Comparison of ENCODE assay signal across 35 cellular contexts in genomic region chr3:73031573-73032103, GRCh38.
"Had no signal": no experiment of that assay in that cellular context is flagged by ENCODE, and none has a peak within 500 bp of the region (broad histone marks: within the 10 kb centered on the region; RNA-seq: fewer than 3 reads in every experiment).

No MANE protein-coding gene starts in this region.

- H3K27me3 ChIP-seq: ascending aorta, breast epithelium, cardiac muscle cell, esophagus muscularis mucosa, foreskin keratinocyte, gastrocnemius medialis had no signal

- H3K9me3 ChIP-seq: ascending aorta, breast epithelium, esophagus muscularis mucosa, gastrocnemius medialis had no signal

- FAIRE-seq: colon had no signal

- H3K4me3 ChIP-seq: ascending aorta, breast epithelium, cardiac muscle cell, esophagus muscularis mucosa, gastrocnemius medialis had no signal

- ATAC-seq: activated CD4-positive, alpha-beta T cell treated with anti-CD3 and anti-CD28 coated beads for 36 hours; activated CD4-positive, CD25-positive, alpha-beta regulatory T cell treated with anti-CD3 and anti-CD28 coated beads, Interleukin-2, amount 50 U/mL, for 24 hours; activated naive CD4-positive, alpha-beta T cell treated with anti-CD3 and anti-CD28 coated beads, Interleukin-2, amount 50 U/mL, for 72 hours; activated T-cell treated with anti-CD3 and anti-CD28 coated beads, Interleukin-2, amount 50 U/mL, for 72 hours; effector memory CD8-positive, alpha-beta T cell; foreskin keratinocyte; gastrocnemius medialis; T-helper 17 cell had no signal

- DNase-seq: activated B cell treated with CpG ODN at 0.5 μM for 24 hours; activated CD4-positive, alpha-beta memory T cell treated with anti-CD3 and anti-CD28 coated beads, Interleukin-2, amount 10 ng/mL, durations not matched to agents 7 days and 5 days; activated CD4-positive, alpha-beta T cell treated with anti-CD3 and anti-CD28 coated beads for 36 hours; activated CD4-positive, alpha-beta T cell treated with anti-CD3 and anti-CD28 coated beads, Interleukin-2, amount 10 ng/mL, durations not matched to agents 7 days and 5 days; activated CD4-positive, alpha-beta T cell treated with anti-CD3 and anti-CD28 coated beads, Interleukin-2, amount 50 U/mL, for 4 hours; activated CD8-positive, alpha-beta memory T cell treated with anti-CD3 and anti-CD28 coated beads, Interleukin-2, amount 50 U/mL, for 48 hours; activated gamma-delta T cell; activated naive CD4-positive, alpha-beta T cell; activated naive CD4-positive, alpha-beta T cell treated with anti-CD3 and anti-CD28 coated beads, Interleukin-2, amount 10 ng/mL, durations not matched to agents 7 days and 5 days; activated naive CD8-positive, alpha-beta T cell treated with anti-CD3 and anti-CD28 coated beads, Interleukin-2, amount 10 ng/mL, durations not matched to agents 7 days and 5 days; activated T-cell treated with anti-CD3 and anti-CD28 coated beads for 4 hours; activated T-cell treated with anti-CD3 and anti-CD28 coated beads, Interleukin-2, amount 50 U/mL, for 24 hours; activated T-cell treated with anti-CD3 and anti-CD28 coated beads, Interleukin-2, amount 50 U/mL, for 72 hours; central memory CD4-positive, alpha-beta T cell; cortex of kidney; dermis blood vessel endothelial cell; effector CD4-positive, alpha-beta T cell; effector memory CD8-positive, alpha-beta T cell; erythroblast; foreskin keratinocyte; gastrocnemius medialis; glutamatergic neuron; T-helper 1 cell; T-helper 17 cell; T1000; WERI-Rb-1 had no signal

- H3K9me3 Mint-ChIP-seq: activated B cell treated with CpG ODN at 0.5 μM for 24 hours; activated CD4-positive, alpha-beta memory T cell treated with anti-CD3 and anti-CD28 coated beads, Interleukin-2, amount 10 ng/mL, durations not matched to agents 7 days and 5 days; activated CD4-positive, alpha-beta T cell treated with anti-CD3 and anti-CD28 coated beads, Interleukin-2, amount 10 ng/mL, durations not matched to agents 7 days and 5 days; activated naive CD4-positive, alpha-beta T cell treated with anti-CD3 and anti-CD28 coated beads, Interleukin-2, amount 10 ng/mL, durations not matched to agents 7 days and 5 days; activated T-cell treated with anti-CD3 and anti-CD28 coated beads, Interleukin-2, amount 50 U/mL, for 24 hours; activated T-cell treated with anti-CD3 and anti-CD28 coated beads, Interleukin-2, amount 50 U/mL, for 72 hours; effector memory CD8-positive, alpha-beta T cell; T-helper 2 cell treated with Interferon-gamma antibody and Interleukin-4, amounts not matched to agents 5 μg/mL and 100 μg/mL, for 36 hours had no signal

- H3K4me1 ChIP-seq: breast epithelium had no signal

- H3K27me3 Mint-ChIP-seq: activated B cell treated with CpG ODN at 0.5 μM for 24 hours; activated CD4-positive, alpha-beta memory T cell treated with anti-CD3 and anti-CD28 coated beads, Interleukin-2, amount 10 ng/mL, durations not matched to agents 7 days and 5 days; activated CD4-positive, alpha-beta T cell treated with anti-CD3 and anti-CD28 coated beads for 36 hours; activated CD4-positive, alpha-beta T cell treated with anti-CD3 and anti-CD28 coated beads, Interleukin-2, amount 10 ng/mL, durations not matched to agents 7 days and 5 days; activated naive CD4-positive, alpha-beta T cell treated with anti-CD3 and anti-CD28 coated beads, Interleukin-2, amount 10 ng/mL, durations not matched to agents 7 days and 5 days; activated naive CD8-positive, alpha-beta T cell treated with anti-CD3 and anti-CD28 coated beads, Interleukin-2, amount 10 ng/mL, durations not matched to agents 7 days and 5 days; activated T-cell treated with anti-CD3 and anti-CD28 coated beads, Interleukin-2, amount 50 U/mL, for 24 hours; brain; effector memory CD8-positive, alpha-beta T cell; T-helper 17 cell had no signal

- H3K36me3 ChIP-seq: ascending aorta, breast epithelium, cardiac muscle cell, esophagus muscularis mucosa, gastrocnemius medialis had no signal

- H3K27ac Mint-ChIP-seq: activated B cell treated with CpG ODN at 0.5 μM for 24 hours; activated CD4-positive, alpha-beta memory T cell treated with anti-CD3 and anti-CD28 coated beads, Interleukin-2, amount 10 ng/mL, durations not matched to agents 7 days and 5 days; activated CD4-positive, alpha-beta T cell treated with anti-CD3 and anti-CD28 coated beads, Interleukin-2, amount 10 ng/mL, durations not matched to agents 7 days and 5 days; activated naive CD4-positive, alpha-beta T cell treated with anti-CD3 and anti-CD28 coated beads, Interleukin-2, amount 10 ng/mL, durations not matched to agents 7 days and 5 days; activated naive CD4-positive, alpha-beta T cell treated with anti-CD3 and anti-CD28 coated beads, Interleukin-2, amount 50 U/mL, for 72 hours; activated naive CD8-positive, alpha-beta T cell treated with anti-CD3 and anti-CD28 coated beads, Interleukin-2, amount 10 ng/mL, durations not matched to agents 7 days and 5 days; activated T-cell treated with anti-CD3 and anti-CD28 coated beads, Interleukin-2, amount 50 U/mL, for 72 hours; brain; effector memory CD8-positive, alpha-beta T cell; T-helper 2 cell treated with Interferon-gamma antibody and Interleukin-4, amounts not matched to agents 5 μg/mL and 100 μg/mL, for 36 hours had no signal

- H3K27ac ChIP-seq: ascending aorta, breast epithelium, cardiac muscle cell, esophagus muscularis mucosa, foreskin keratinocyte, gastrocnemius medialis, WERI-Rb-1 had no signal

- H3K4me3 Mint-ChIP-seq: activated B cell treated with CpG ODN at 0.5 μM for 24 hours; activated CD4-positive, alpha-beta memory T cell treated with anti-CD3 and anti-CD28 coated beads, Interleukin-2, amount 10 ng/mL, durations not matched to agents 7 days and 5 days; activated CD4-positive, alpha-beta T cell treated with anti-CD3 and anti-CD28 coated beads for 36 hours; activated CD4-positive, alpha-beta T cell treated with anti-CD3 and anti-CD28 coated beads, Interleukin-2, amount 10 ng/mL, durations not matched to agents 7 days and 5 days; activated naive CD4-positive, alpha-beta T cell treated with anti-CD3 and anti-CD28 coated beads, Interleukin-2, amount 10 ng/mL, durations not matched to agents 7 days and 5 days; activated naive CD8-positive, alpha-beta T cell treated with anti-CD3 and anti-CD28 coated beads, Interleukin-2, amount 10 ng/mL, durations not matched to agents 7 days and 5 days; brain; effector memory CD8-positive, alpha-beta T cell; T-helper 17 cell; T-helper 2 cell treated with Interferon-gamma antibody and Interleukin-4, amounts not matched to agents 5 μg/mL and 100 μg/mL, for 36 hours had no signal
